1 cellular context compared by ENCODE assay signal in genomic region chr3:143283432-143284128, GRCh38.
TF ChIP-seq lines count a peak whose summit lies in the region.

No MANE protein-coding gene starts in this region.

TF ChIP-seq in K562, 482 proteins besides CTCF, POLR2A, EP300 and RAD21 (continued from another document and continues in another):
- TF ChIP-seq SIN3A (IDR thresholded peaks at IDR 0.05; ENCODE audit: borderline replicate concordance in 2 of 2, control insufficient read depth in 1 of 2, low read depth in 2 of 2, low read length in 2 of 2): no peak
- no peak for TF ChIP-seq THRA (IDR thresholded peaks at IDR 0.05)
- TF ChIP-seq ZNF518B (CRISPR knock-in tag; IDR thresholded peaks at IDR 0.05): no peak
- 0 out of 4 replicates have a peak, but pooled peaks of 1 of the 2 experiments have one; percentile 28 for TF ChIP-seq MNT (conservative IDR thresholded peaks at IDR 0.05)
- TF ChIP-seq MTF1 (CRISPR knock-in tag; IDR thresholded peaks at IDR 0.05; ENCODE audit: borderline replicate concordance): no peak
- TF ChIP-seq POLR2AphosphoS5 (IDR thresholded peaks at IDR 0.05; ENCODE audit: control insufficient read depth, insufficient read depth, low read depth, low read length): peak; percentile 98
- no peak for TF ChIP-seq PTBP1 (IDR thresholded peaks at IDR 0.05; ENCODE audit: low read depth, low read length)
- TF ChIP-seq MAZ (CRISPR knock-in tag; conservative IDR thresholded peaks at IDR 0.05 in 1 of 2, IDR thresholded peaks at IDR 0.05 in 1 of 2): peak in 1 of 2 experiments; percentile 59; a peak in 1 of 4 replicates
- no peak for TF ChIP-seq DLX4 (CRISPR knock-in tag; IDR thresholded peaks at IDR 0.05)
- TF ChIP-seq DACH1 (IDR thresholded peaks at IDR 0.05; ENCODE audit: partially characterized antibody): no peak
- no peak for TF ChIP-seq SUPT5H (IDR thresholded peaks at IDR 0.05)
- peak; percentile 88 to 91 for TF ChIP-seq KDM1A (IDR thresholded peaks at IDR 0.05)
- TF ChIP-seq CHD7 (IDR thresholded peaks at IDR 0.05; ENCODE audit: low read depth, low read length): no peak
- TF ChIP-seq ATF1 (CRISPR knock-in tag; IDR thresholded peaks at IDR 0.05): no peak
- peak; percentile 36; the same call in 1 of the 2 replicates for TF ChIP-seq ATF1 (tag; IDR thresholded peaks at IDR 0.05)
- peak; percentile 96 for TF ChIP-seq NCOR1 (IDR thresholded peaks at IDR 0.05)
- TF ChIP-seq TAF7 (tag; IDR thresholded peaks at IDR 0.05): no peak
- no peak; the same call in 1 of the 2 replicates for TF ChIP-seq MITF (IDR thresholded peaks at IDR 0.05)
- TF ChIP-seq GABPB1 (CRISPR knock-in tag; IDR thresholded peaks at IDR 0.05): no peak
- TF ChIP-seq ZNF830 (CRISPR knock-in tag; IDR thresholded peaks at IDR 0.05): no peak
- TF ChIP-seq IRF1 (CRISPR knock-in tag; IDR thresholded peaks at IDR 0.05; ENCODE audit: borderline replicate concordance): no peak
- no peak for TF ChIP-seq POLR3A (IDR thresholded peaks at IDR 0.05; ENCODE audit: borderline replicate concordance, extremely low read depth, insufficient read depth, insufficient read length)
- TF ChIP-seq KDM5B (IDR thresholded peaks at IDR 0.05; ENCODE audit: insufficient replicate concordance, low read depth, low read length): no peak
- peak; percentile 62; the same call in 1 of the 2 replicates for TF ChIP-seq ZNF274 (IDR thresholded peaks at IDR 0.05; ENCODE audit: borderline replicate concordance, low read depth, low read length)
- no peak for TF ChIP-seq MBD1 (CRISPR knock-in tag; IDR thresholded peaks at IDR 0.05)
- TF ChIP-seq PPARD (CRISPR knock-in tag; IDR thresholded peaks at IDR 0.05): no peak
- TF ChIP-seq THRB (CRISPR knock-in tag; conservative IDR thresholded peaks at IDR 0.05): no peak
- TF ChIP-seq FOXM1 (IDR thresholded peaks at IDR 0.05; ENCODE audit: low read depth): peak; percentile 84; the same call in 1 of the 2 replicates
- no peak for TF ChIP-seq FOXM1 (CRISPR knock-in tag; IDR thresholded peaks at IDR 0.05; ENCODE audit: low read depth)
- TF ChIP-seq PTTG1 (tag; IDR thresholded peaks at IDR 0.05; ENCODE audit: low read depth): no peak
- peak; percentile 85 for TF ChIP-seq HDAC3 (IDR thresholded peaks at IDR 0.05; ENCODE audit: borderline replicate concordance, partially characterized antibody)
- TF ChIP-seq CXXC5 (CRISPR knock-in tag; IDR thresholded peaks at IDR 0.05): peak; percentile 49
- no peak for TF ChIP-seq HDAC6 (IDR thresholded peaks at IDR 0.05; ENCODE audit: low read depth, low read length)
